In the genomic region with DNA sequence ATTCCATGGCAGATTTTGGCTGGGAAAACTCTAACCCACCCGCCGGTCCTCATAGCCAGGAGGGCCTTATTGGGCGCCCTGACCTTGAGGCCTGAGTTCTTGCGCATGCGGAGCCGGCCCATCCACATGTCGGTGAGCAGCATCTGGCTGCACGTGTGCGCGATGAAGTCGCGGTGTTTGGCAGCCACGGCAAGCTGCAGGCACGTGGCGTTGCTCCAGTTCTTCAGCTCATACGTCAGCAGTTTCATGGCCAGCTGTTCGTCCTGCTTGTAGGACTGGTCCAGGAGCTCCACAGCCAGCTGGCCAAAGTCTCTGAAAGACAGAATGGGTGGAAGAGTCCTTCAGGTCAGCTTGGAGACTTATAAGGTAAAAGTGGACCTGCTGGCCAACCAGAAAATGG, we compare ENCODE assay signal across 27 cellular contexts.
"Had no signal": no experiment of that assay in that cellular context is flagged by ENCODE, and none has a peak within 500 bp of the region (broad histone marks: within the 10 kb centered on the region; RNA-seq: fewer than 3 reads in every experiment).

No MANE protein-coding gene starts in this region.

- DNase-seq: activated B cell treated with CpG ODN at 0.5 μM for 24 hours; activated CD4-positive, alpha-beta T cell treated with anti-CD3 and anti-CD28 coated beads, Interleukin-2, amount 50 U/mL, for 1 hour; activated CD8-positive, alpha-beta memory T cell treated with anti-CD3 and anti-CD28 coated beads, Interleukin-2, amount 10 ng/mL, durations not matched to agents 7 days and 5 days; activated CD8-positive, alpha-beta T cell treated with anti-CD3 and anti-CD28 coated beads, Interleukin-2, amount 10 ng/mL, durations not matched to agents 7 days and 5 days; activated naive CD8-positive, alpha-beta T cell treated with anti-CD3 and anti-CD28 coated beads, Interleukin-2, amount 50 U/mL, for 24 hours; activated T-cell treated with anti-CD3 and anti-CD28 coated beads, Interleukin-2, amount 50 U/mL, for 48 hours; amygdala; dermis blood vessel endothelial cell; effector CD8-positive, alpha-beta T cell; esophagus squamous epithelium; kidney glomerular epithelial cell; left lung; mammary epithelial cell; naive B cell; nephron progenitor cell; pancreas; sigmoid colon; stimulated activated CD4-positive, alpha-beta T cell treated with anti-CD3 and anti-CD28 coated beads, Interleukin-1b, Interleukin-23, amount 100 ng/mL, for 48 hours; stimulated activated CD4-positive, alpha-beta T cell treated with anti-CD3 and anti-CD28 coated beads, Interleukin-4, amount 100 ng/mL, for 4 hours; stimulated activated CD8-positive, alpha-beta memory T cell treated with anti-CD3 and anti-CD28 coated beads, Interleukin-4, amount 100 ng/mL, for 48 hours; stimulated activated naive B cell treated with anti-CD40 and anti-IgM and Interleukin-4, amounts not matched to agents 10 μg/mL and 1 μg/mL and 100 μg/mL, for 72 hours; stomach; T-helper 1 cell; tibial artery; upper lobe of right lung had no signal

- H3K36me3 ChIP-seq: esophagus squamous epithelium, left lung, pancreas, sigmoid colon, stomach, tibial artery, upper lobe of right lung had no signal

- H3K4me3 ChIP-seq: esophagus squamous epithelium, left lung, pancreas, sigmoid colon, smooth muscle cell, stomach, tibial artery, upper lobe of right lung had no signal

- ATAC-seq: activated CD8-positive, alpha-beta memory T cell treated with anti-CD3 and anti-CD28 coated beads, Interleukin-2, amount 10 ng/mL, durations not matched to agents 7 days and 5 days; activated CD8-positive, alpha-beta T cell treated with anti-CD3 and anti-CD28 coated beads, Interleukin-2, amount 10 ng/mL, durations not matched to agents 7 days and 5 days; activated naive CD8-positive, alpha-beta T cell treated with anti-CD3 and anti-CD28 coated beads, Interleukin-2, amount 50 U/mL, for 24 hours; left lung; pancreas; stimulated activated naive B cell treated with anti-CD40 and anti-IgM and Interleukin-4, amounts not matched to agents 10 μg/mL and 1 μg/mL and 100 μg/mL, for 72 hours had no signal

- H3K27me3 ChIP-seq: esophagus squamous epithelium, left lung, pancreas, sigmoid colon, stomach, tibial artery, upper lobe of right lung had no signal

- H3K27ac ChIP-seq: epithelial cell of prostate, esophagus squamous epithelium, left lung, pancreas, sigmoid colon, stomach, tibial artery, upper lobe of right lung had no signal

- H3K4me2 ChIP-seq: smooth muscle cell had no signal

- H3K9me3 ChIP-seq: esophagus squamous epithelium, left lung, pancreas, sigmoid colon, stomach, tibial artery, upper lobe of right lung had no signal

- H3K4me1 ChIP-seq: left lung, pancreas had no signal
